ENCODE assay signal across 10 cellular contexts in the genomic region with DNA sequence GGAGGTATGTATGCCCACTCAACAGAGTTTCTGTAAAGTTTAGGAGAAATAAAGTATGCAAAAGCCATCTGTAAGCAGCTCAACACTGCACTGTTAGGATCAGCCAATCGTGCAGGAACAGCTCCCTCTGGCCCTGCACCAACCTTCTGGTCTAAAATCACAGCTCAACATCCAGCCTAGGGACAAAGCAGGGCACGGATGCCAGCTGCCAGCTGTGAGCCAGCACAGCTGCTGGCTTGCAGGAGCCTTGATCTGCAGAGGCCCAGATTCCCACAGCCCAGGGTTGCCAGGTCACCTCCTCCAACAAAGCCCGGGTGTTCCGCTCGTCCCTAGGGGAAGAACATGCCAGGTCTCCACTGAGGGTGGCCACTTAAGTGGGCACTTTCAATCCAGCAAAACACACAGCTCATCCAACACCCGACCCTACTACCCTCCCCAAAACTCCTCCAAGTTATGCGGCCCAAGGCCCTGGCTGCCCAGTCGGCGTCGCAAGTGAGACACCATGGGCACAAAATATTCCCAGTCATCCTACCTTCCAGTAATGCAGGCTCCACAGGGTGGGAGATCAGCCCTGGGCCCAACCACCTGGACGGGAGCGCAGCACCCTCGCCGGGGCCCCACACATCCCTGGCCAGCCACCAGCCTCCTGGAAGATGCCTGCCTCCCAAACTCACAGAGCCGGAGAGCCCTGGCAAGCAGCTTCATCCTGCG. TPM values are rescaled to one million over a fixed set of nuclear protein-coding genes. Genes with fewer than 3 reads are reported as not detected.
DNase-seq lines count a peak whose midpoint lies in the region; ATAC-seq, FAIRE-seq and TF ChIP-seq lines count a peak whose summit lies in the region.
"Had no signal": no experiment of that assay in that cellular context is flagged by ENCODE, and none has a peak within 500 bp of the region (broad histone marks: within the 10 kb centered on the region; RNA-seq: fewer than 3 reads in every experiment).

No MANE protein-coding gene starts in this region.

- H3K36me3 Mint-ChIP-seq in natural killer cell treated with Interleukin-12 subunit alpha and Interleukin-12 subunit beta and Interleukin-15 and Interleukin-18, amount 100 ng/mL, for 72 hours = no peaks in the 10 kb centered on the region

- no peak for FAIRE-seq in bronchial epithelial cell (lab: Jason Lieb, UNC)

- ATAC-seq in HG03025 (IDR thresholded peaks at IDR 0.05; ENCODE audit: low FRiP score, unreplicated experiment) (no peak), HG03159 (IDR thresholded peaks at IDR 0.05; ENCODE audit: unreplicated experiment) (no peak)
- no peak for ATAC-seq in natural killer cell treated with Interleukin-12 subunit alpha and Interleukin-12 subunit beta and Interleukin-15 and Interleukin-18, amount 100 ng/mL, for 72 hours

- no peak overlapping the region for H3K27ac Mint-ChIP-seq in natural killer cell treated with Interleukin-12 subunit alpha and Interleukin-12 subunit beta and Interleukin-15 and Interleukin-18, amount 100 ng/mL, for 72 hours
- H3K27ac Mint-ChIP-seq: activated naive CD8-positive, alpha-beta T cell treated with anti-CD3 and anti-CD28 coated beads, Interleukin-2, amount 10 ng/mL, durations not matched to agents 7 days and 5 days had no signal

- peaks cover 1% of the 10 kb centered on the region; the same call in 1 of the 2 replicates for H3K9me3 ChIP-seq in MG63
- no peaks in the 10 kb centered on the region for H3K9me3 ChIP-seq in iPS-18a (ENCODE audit: control insufficient read depth, low read depth, low read length)
- H3K9me3 ChIP-seq in stomach = no peaks in the 10 kb centered on the region

- no peaks in the 10 kb centered on the region for H3K27me3 ChIP-seq in MG63
- H3K27me3 ChIP-seq in bronchial epithelial cell (ENCODE audit: control insufficient read depth, insufficient read depth, low read length) = no peaks in the 10 kb centered on the region
- H3K27me3 ChIP-seq in iPS-18a (ENCODE audit: control insufficient read depth, insufficient read depth, low read length) = no peaks in the 10 kb centered on the region
- H3K27me3 ChIP-seq in stomach = no peaks in the 10 kb centered on the region

- DNase-seq in MG63 = peak; percentile 84
- DNase-seq in bronchial epithelial cell (ENCODE audit: low read depth) = no peak
- no peak for DNase-seq in stomach
- no peak for DNase-seq in HT-29 (ENCODE audit: low spot score)
- no peak for DNase-seq in natural killer cell treated with Interleukin-12 subunit alpha and Interleukin-12 subunit beta and Interleukin-15 and Interleukin-18, amount 100 ng/mL, for 72 hours (ENCODE audit: low spot score)
- DNase-seq: activated naive CD8-positive, alpha-beta T cell treated with anti-CD3 and anti-CD28 coated beads, Interleukin-2, amount 10 ng/mL, durations not matched to agents 7 days and 5 days had no signal

- H3K4me1 ChIP-seq in iPS-18a (ENCODE audit: control insufficient read depth, low read depth, low read length) (peaks cover 21% of the 10 kb centered on the region), stomach (peaks cover 9 to 25% (median 16%) of the 10 kb centered on the region in 4 donors)

- H3K4me3 ChIP-seq in MG63 (peak overlapping the region; percentile 1; the same call in 1 of the 2 replicates), bronchial epithelial cell (ENCODE audit: low read depth, low read length) (peak overlapping the region; percentile 46), iPS-18a (ENCODE audit: low read length) (peak overlapping the region; percentile 30), stomach (no peak overlapping the region)

- peaks cover 2% of the 10 kb centered on the region for H3K9me3 Mint-ChIP-seq in natural killer cell treated with Interleukin-12 subunit alpha and Interleukin-12 subunit beta and Interleukin-15 and Interleukin-18, amount 100 ng/mL, for 72 hours

- H3K27me3 Mint-ChIP-seq in natural killer cell treated with Interleukin-12 subunit alpha and Interleukin-12 subunit beta and Interleukin-15 and Interleukin-18, amount 100 ng/mL, for 72 hours = no peaks in the 10 kb centered on the region
- H3K27me3 Mint-ChIP-seq: activated naive CD8-positive, alpha-beta T cell treated with anti-CD3 and anti-CD28 coated beads, Interleukin-2, amount 10 ng/mL, durations not matched to agents 7 days and 5 days had no signal

- no peak for TF ChIP-seq EP300 in stomach (IDR thresholded peaks at IDR 0.05)

- H3K4me3 Mint-ChIP-seq in natural killer cell treated with Interleukin-12 subunit alpha and Interleukin-12 subunit beta and Interleukin-15 and Interleukin-18, amount 100 ng/mL, for 72 hours = no peak overlapping the region
- H3K4me3 Mint-ChIP-seq: activated naive CD8-positive, alpha-beta T cell treated with anti-CD3 and anti-CD28 coated beads, Interleukin-2, amount 10 ng/mL, durations not matched to agents 7 days and 5 days; nephron had no signal

- H3K4me1 Mint-ChIP-seq in natural killer cell treated with Interleukin-12 subunit alpha and Interleukin-12 subunit beta and Interleukin-15 and Interleukin-18, amount 100 ng/mL, for 72 hours (ENCODE audit: low read depth in 2 of 2) = peaks cover 0 to 2% of the 10 kb centered on the region in 2 donors

- no peak for TF ChIP-seq POLR2A in stomach (IDR thresholded peaks at IDR 0.05)

- TF ChIP-seq CTCF in bronchial epithelial cell (IDR thresholded peaks at IDR 0.05; ENCODE audit: insufficient read depth, low read length, severe bottlenecking) = no peak
- TF ChIP-seq CTCF in stomach (IDR thresholded peaks at IDR 0.05) = no peak

- 73 to 82% (median 76%) methylated on average over 9 to 16 of the region's 16 CpGs for WGBS in stomach, 5 donors

- intact Hi-C loops in stomach (cut with DNase I; ENCODE audit: low total_unique reads) = no loop called here

- H3K27ac ChIP-seq in iPS-18a (ENCODE audit: low read length) (peak overlapping the region; percentile 87), stomach (peak overlapping the region in 3 of 5 donors; percentile 47 to 66 (median 65))

- H3K36me3 ChIP-seq in MG63 (no peaks in the 10 kb centered on the region), bronchial epithelial cell (ENCODE audit: control insufficient read depth, insufficient read depth, low read length) (no peaks in the 10 kb centered on the region), iPS-18a (ENCODE audit: control insufficient read depth, low read depth, low read length) (no peaks in the 10 kb centered on the region), stomach (no peaks in the 10 kb centered on the region)

- peak overlapping the region; percentile 36 for H3K9ac ChIP-seq in iPS-18a (ENCODE audit: low read length)

RNA-seq across cellular contexts. Expression of a gene that starts 8.4 kb away (rescaled TPM):
- 80.9 and 91.4 TPM in 2 replicates for total RNA-seq in MG63 (2014; rRNA removed; shearing (Covaris generic); ENCODE audit: low replicate concordance)
- total RNA-seq in bronchial epithelial cell = 88.1 and 89.8 TPM in 2 replicates
- 10 to 100 TPM in 3 of 5 donors, 1 to 10 TPM in 1, not detected in 1; 9.4 to 69.8 (median 22.6) TPM for total RNA-seq in stomach
- polyA plus RNA-seq in stomach = 10 to 100 TPM; 17.7 to 26.3 (median 19.4) TPM
- total RNA-seq in HT-29 (2014; rRNA removed; shearing (Covaris generic)) = 31.7 and 33.9 TPM in 2 replicates
- 10 to 100 TPM; 49.5 to 87.5 TPM for total RNA-seq in natural killer cell treated with Interleukin-12 subunit alpha and Interleukin-12 subunit beta and Interleukin-15 and Interleukin-18, amount 100 ng/mL, for 72 hours

RNA-seq across cellular contexts. Expression of a gene that starts 34.6 kb away (rescaled TPM):
- 0.59 TPM in 1 of 2 replicates, not detected in the other for total RNA-seq in MG63 (2014; rRNA removed; shearing (Covaris generic); ENCODE audit: low replicate concordance)
- 98.1 and 116 TPM in 2 replicates for total RNA-seq in bronchial epithelial cell
- 100 to 1,000 TPM in 1 of 5 donors, not detected in 4; 231 TPM for total RNA-seq in stomach
- 10 to 100 TPM in 1 of 3 donors, not detected in 2; 18.4 TPM for polyA plus RNA-seq in stomach
- total RNA-seq in HT-29 (2014; rRNA removed; shearing (Covaris generic)) = 0.16 TPM in 1 of 2 replicates, not detected in the other
- total RNA-seq in natural killer cell treated with Interleukin-12 subunit alpha and Interleukin-12 subunit beta and Interleukin-15 and Interleukin-18, amount 100 ng/mL, for 72 hours = not detected

RNA-seq across cellular contexts. Expression of a gene that starts 39.5 kb away (rescaled TPM):
- not detected in 2 replicates for total RNA-seq in MG63 (2014; rRNA removed; shearing (Covaris generic); ENCODE audit: low replicate concordance)
- 4.5 and 8.4 TPM in 2 replicates for total RNA-seq in bronchial epithelial cell
- 10 to 100 TPM in 1 of 5 donors, 1 to 10 TPM in 2, not detected in 2; 1.8 to 68.4 (median 4.9) TPM for total RNA-seq in stomach
- 10 to 100 TPM in 1 of 3 donors, 1 to 10 TPM in 2; 1.5 to 18.0 (median 4.7) TPM for polyA plus RNA-seq in stomach
- total RNA-seq in HT-29 (2014; rRNA removed; shearing (Covaris generic)) = 1.9 and 5.2 TPM in 2 replicates
- total RNA-seq in natural killer cell treated with Interleukin-12 subunit alpha and Interleukin-12 subunit beta and Interleukin-15 and Interleukin-18, amount 100 ng/mL, for 72 hours = under 1 TPM; 0.14 to 0.84 TPM

Comparison
In these comparisons a context has a peak if more than half of its experiments do, and no peak if none do; other contexts are left out.
1. H3K4me3 ChIP-seq: peak in MG63 (single experiment), bronchial epithelial cell (single experiment) and iPS-18a (single experiment); none in stomach (0 of 4).